In genomic region chr10:88117227-88117626, GRCh38 we compare ENCODE assay signal across 9 cellular contexts.
A peak's percentile ranks its signal among the peaks of the same experiment; 100 is the strongest.
DNase-seq lines count a peak whose midpoint lies in the region; TF ChIP-seq lines count a peak whose summit lies in the region.
"Had no signal": no experiment of that assay in that cellular context is flagged by ENCODE, and none has a peak within 500 bp of the region (broad histone marks: within the 10 kb centered on the region; RNA-seq: fewer than 3 reads in every experiment).

No MANE protein-coding gene starts in this region.

- H2AFZ ChIP-seq in SU-DHL-6 (ENCODE audit: low read depth, low read length, severe bottlenecking) = no peak overlapping the region
- H2AFZ ChIP-seq in fibroblast of lung (ENCODE audit: low read length) = no peak overlapping the region

- no peak overlapping the region for H3K4me3 ChIP-seq in SU-DHL-6 (ENCODE audit: insufficient read depth, low read length, poor library complexity, severe bottlenecking)
- H3K4me3 ChIP-seq in fibroblast of lung (replicated peaks in 1 of 4; ENCODE audit: control extremely low read depth in 1 of 4, insufficient read depth in 1 of 4, low read depth in 3 of 4, low read length in 4 of 4) = no peak overlapping the region
- no peak overlapping the region for H3K4me3 ChIP-seq in esophagus muscularis mucosa
- H3K4me3 ChIP-seq: lung had no signal

- TF ChIP-seq EP300 in esophagus muscularis mucosa (IDR thresholded peaks at IDR 0.05) = no peak

- TF ChIP-seq CTCF in SU-DHL-6 (IDR thresholded peaks at IDR 0.05; ENCODE audit: insufficient read depth, low read length, poor library complexity, severe bottlenecking) (no peak), fibroblast of lung (conservative IDR thresholded peaks at IDR 0.05 in 1 of 2, IDR thresholded peaks at IDR 0.05 in 1 of 2; ENCODE audit: low read depth in 1 of 2, low read length in 2 of 2) (no peak), esophagus muscularis mucosa (IDR thresholded peaks at IDR 0.05) (no peak)

- WGBS in esophagus muscularis mucosa = 87% methylated on average over 4 of the region's 4 CpGs

- H4K20me1 ChIP-seq in SU-DHL-6 (ENCODE audit: low read depth, low read length) (no peaks in the 10 kb centered on the region), fibroblast of lung (ENCODE audit: control insufficient read depth, extremely low read depth, insufficient read depth, low read length) (no peaks in the 10 kb centered on the region)

- H3K36me3 ChIP-seq in SU-DHL-6 (ENCODE audit: low read length) (no peaks in the 10 kb centered on the region), fibroblast of lung (ENCODE audit: control insufficient read depth, insufficient read depth, low read length) (no peaks in the 10 kb centered on the region), esophagus muscularis mucosa (no peaks in the 10 kb centered on the region)

- CTCF ChIA-PET in HEK293T (lab: Yijun Ruan, JAX) = interaction anchor here (0.7 to 1.0 kb wide), 2 partner anchors 267 to 285 kb away, joined by 3 read pairs; no protein-coding TSS in a partner anchor

- peaks cover 10% of the 10 kb centered on the region; the same call in 1 of the 2 replicates for H3K79me2 ChIP-seq in SU-DHL-6 (ENCODE audit: insufficient read depth, low read length)
- H3K79me2 ChIP-seq in fibroblast of lung (ENCODE audit: control insufficient read depth, insufficient read depth, low read length) = no peaks in the 10 kb centered on the region

- no peaks in the 10 kb centered on the region for H3K9me3 ChIP-seq in SU-DHL-6 (ENCODE audit: insufficient read depth, low read length)
- H3K9me3 ChIP-seq in fibroblast of lung (ENCODE audit: control insufficient read depth, insufficient read depth, low read depth, low read length) = no peaks in the 10 kb centered on the region
- no peaks in the 10 kb centered on the region for H3K9me3 ChIP-seq in esophagus muscularis mucosa

- H3K4me1 ChIP-seq in fibroblast of lung (ENCODE audit: control insufficient read depth, extremely low read depth, insufficient read depth, low read length) (peaks cover 11% of the 10 kb centered on the region), esophagus muscularis mucosa (no peaks in the 10 kb centered on the region)

- H3K9ac ChIP-seq in SU-DHL-6 (ENCODE audit: low read length) (peak overlapping the region; percentile 20), fibroblast of lung (ENCODE audit: insufficient read depth, low read length) (no peak overlapping the region)

- no peak for TF ChIP-seq POLR2A in esophagus muscularis mucosa (IDR thresholded peaks at IDR 0.05; ENCODE audit: low read depth)

- DNase-seq in activated CD4-positive, alpha-beta T cell treated with anti-CD3 and anti-CD28 coated beads for 24 hours (ENCODE audit: low read depth in 2 of 2) = peak; percentile 37 to 46
- DNase-seq in activated CD4-positive, alpha-beta T cell treated with anti-CD3 and anti-CD28 coated beads, Interleukin-2, amount 50 U/mL, for 1 hour = no peak
- DNase-seq in fibroblast of lung (ENCODE audit: low read depth in 2 of 2) (peak in 1 of 2 donors; percentile 69), HEK293T (ENCODE audit: extremely low spot score) (no peak), NCI-H1694 (lab: John Stamatoyannopoulos, UW) (no peak), esophagus muscularis mucosa (ENCODE audit: extremely low spot score) (no peak)
- DNase-seq in stimulated activated CD8-positive, alpha-beta memory T cell treated with anti-CD3 and anti-CD28 coated beads, Interleukin-7, amount 100 ng/mL, for 48 hours (ENCODE audit: extremely low read depth in 1 of 2, low read depth in 1 of 2) = peak; percentile 24 to 61

- intact Hi-C loops in esophagus muscularis mucosa (cut with DNase I) = loop anchor here (5.0 kb wide), 1 partner anchor 265 kb away; no protein-coding TSS in a partner anchor

- H3F3A ChIP-seq in SU-DHL-6 (ENCODE audit: insufficient read depth) = peaks cover 56% of the 10 kb centered on the region

- no peaks in the 10 kb centered on the region for H3K9me2 ChIP-seq in SU-DHL-6 (replicated peaks; ENCODE audit: insufficient read depth, low read length)

- H3K27ac ChIP-seq in SU-DHL-6 (ENCODE audit: low read depth, low read length) = peak overlapping the region; percentile 99
- H3K27ac ChIP-seq in fibroblast of lung (ENCODE audit: insufficient read depth, low read length) = peak overlapping the region; percentile 19
- no peak overlapping the region for H3K27ac ChIP-seq in esophagus muscularis mucosa (replicated peaks in 1 of 4)

- POLR2A ChIA-PET in HEK293T (lab: Yijun Ruan, JAX) = no interaction called here

- H3K4me2 ChIP-seq in SU-DHL-6 (ENCODE audit: low read depth, low read length, poor library complexity, severe bottlenecking) (peak overlapping the region; percentile 60), fibroblast of lung (ENCODE audit: extremely low read depth, insufficient read depth, low read length) (no peak overlapping the region)

- H3K27me3 ChIP-seq in SU-DHL-6 (ENCODE audit: low read length) (no peaks in the 10 kb centered on the region), fibroblast of lung (ENCODE audit: control insufficient read depth, insufficient read depth, low read length) (no peaks in the 10 kb centered on the region), esophagus muscularis mucosa (peaks cover 0 to 4% (median 0%) of the 10 kb centered on the region in 4 donors)

TF ChIP-seq in HEK293T, 16 proteins besides CTCF, POLR2A, EP300 and RAD21:
- no peak for TF ChIP-seq ELF4 (IDR thresholded peaks at IDR 0.05)
- no peak for TF ChIP-seq NFRKB (IDR thresholded peaks at IDR 0.05)
- no peak for TF ChIP-seq ARNT (IDR thresholded peaks at IDR 0.05)
- no peak for TF ChIP-seq BHLHE40 (IDR thresholded peaks at IDR 0.05; ENCODE audit: borderline replicate concordance)
- TF ChIP-seq LEF1 (IDR thresholded peaks at IDR 0.05; ENCODE audit: borderline replicate concordance) = no peak
- no peak for TF ChIP-seq TARDBP (IDR thresholded peaks at IDR 0.05)
- TF ChIP-seq SUZ12 (IDR thresholded peaks at IDR 0.05) = no peak
- TF ChIP-seq SP1 (IDR thresholded peaks at IDR 0.05) = no peak
- TF ChIP-seq PKNOX1 (IDR thresholded peaks at IDR 0.05) = no peak
- TF ChIP-seq CTBP1 (IDR thresholded peaks at IDR 0.05; ENCODE audit: borderline replicate concordance) = no peak
- no peak for TF ChIP-seq FOXA1 (IDR thresholded peaks at IDR 0.05)
- TF ChIP-seq FOXK2 (IDR thresholded peaks at IDR 0.05) = no peak
- TF ChIP-seq L3MBTL2 (conservative IDR thresholded peaks at IDR 0.05) = no peak

Comparison
In these comparisons a context has a peak if more than half of its experiments do, and no peak if none do; other contexts are left out.
1. DNase-seq: peak in activated CD4-positive, alpha-beta T cell treated with anti-CD3 and anti-CD28 coated beads for 24 hours (2 of 2) and stimulated activated CD8-positive, alpha-beta memory T cell treated with anti-CD3 and anti-CD28 coated beads, Interleukin-7, amount 100 ng/mL, for 48 hours (2 of 2); none in activated CD4-positive, alpha-beta T cell treated with anti-CD3 and anti-CD28 coated beads, Interleukin-2, amount 50 U/mL, for 1 hour (single experiment), HEK293T (single experiment), NCI-H1694 (single experiment) and esophagus muscularis mucosa (single experiment).
2. H3K27ac ChIP-seq: peak in SU-DHL-6 (single experiment) and fibroblast of lung (single experiment); none in esophagus muscularis mucosa (0 of 4).